Comparison of ENCODE assay signal across 1 cellular context in the genomic region with DNA sequence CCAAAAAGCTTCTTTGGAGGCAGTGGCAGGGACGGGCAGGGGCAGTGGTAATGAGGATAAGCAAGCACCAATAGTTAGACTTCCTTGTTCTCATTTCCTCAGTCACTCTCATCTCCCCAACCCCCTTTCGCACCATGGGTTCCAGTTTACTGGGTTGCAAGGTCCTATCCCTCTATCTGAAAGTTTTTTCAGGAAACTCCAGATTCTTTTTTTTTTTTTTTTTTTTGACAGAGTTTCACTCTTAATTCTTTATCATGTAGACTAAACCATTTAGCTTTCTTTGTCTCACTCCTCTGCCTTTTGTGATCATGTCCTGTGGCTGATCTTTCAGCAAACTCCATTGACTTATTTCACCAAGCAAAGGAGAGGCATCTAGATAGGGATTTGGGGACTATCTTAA.
TF ChIP-seq lines count a peak whose summit lies in the region.

No MANE protein-coding gene starts in this region.

TF ChIP-seq in H1, 55 proteins besides CTCF, POLR2A, EP300 and RAD21 (continued from another document):
- TF ChIP-seq, protein P1, sequence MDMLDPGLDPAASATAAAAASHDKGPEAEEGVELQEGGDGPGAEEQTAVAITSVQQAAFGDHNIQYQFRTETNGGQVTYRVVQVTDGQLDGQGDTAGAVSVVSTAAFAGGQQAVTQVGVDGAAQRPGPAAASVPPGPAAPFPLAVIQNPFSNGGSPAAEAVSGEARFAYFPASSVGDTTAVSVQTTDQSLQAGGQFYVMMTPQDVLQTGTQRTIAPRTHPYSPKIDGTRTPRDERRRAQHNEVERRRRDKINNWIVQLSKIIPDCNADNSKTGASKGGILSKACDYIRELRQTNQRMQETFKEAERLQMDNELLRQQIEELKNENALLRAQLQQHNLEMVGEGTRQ (IDR thresholded peaks at IDR 0.05; ENCODE audit: low read length), result no peak
- TF ChIP-seq, protein P2, sequence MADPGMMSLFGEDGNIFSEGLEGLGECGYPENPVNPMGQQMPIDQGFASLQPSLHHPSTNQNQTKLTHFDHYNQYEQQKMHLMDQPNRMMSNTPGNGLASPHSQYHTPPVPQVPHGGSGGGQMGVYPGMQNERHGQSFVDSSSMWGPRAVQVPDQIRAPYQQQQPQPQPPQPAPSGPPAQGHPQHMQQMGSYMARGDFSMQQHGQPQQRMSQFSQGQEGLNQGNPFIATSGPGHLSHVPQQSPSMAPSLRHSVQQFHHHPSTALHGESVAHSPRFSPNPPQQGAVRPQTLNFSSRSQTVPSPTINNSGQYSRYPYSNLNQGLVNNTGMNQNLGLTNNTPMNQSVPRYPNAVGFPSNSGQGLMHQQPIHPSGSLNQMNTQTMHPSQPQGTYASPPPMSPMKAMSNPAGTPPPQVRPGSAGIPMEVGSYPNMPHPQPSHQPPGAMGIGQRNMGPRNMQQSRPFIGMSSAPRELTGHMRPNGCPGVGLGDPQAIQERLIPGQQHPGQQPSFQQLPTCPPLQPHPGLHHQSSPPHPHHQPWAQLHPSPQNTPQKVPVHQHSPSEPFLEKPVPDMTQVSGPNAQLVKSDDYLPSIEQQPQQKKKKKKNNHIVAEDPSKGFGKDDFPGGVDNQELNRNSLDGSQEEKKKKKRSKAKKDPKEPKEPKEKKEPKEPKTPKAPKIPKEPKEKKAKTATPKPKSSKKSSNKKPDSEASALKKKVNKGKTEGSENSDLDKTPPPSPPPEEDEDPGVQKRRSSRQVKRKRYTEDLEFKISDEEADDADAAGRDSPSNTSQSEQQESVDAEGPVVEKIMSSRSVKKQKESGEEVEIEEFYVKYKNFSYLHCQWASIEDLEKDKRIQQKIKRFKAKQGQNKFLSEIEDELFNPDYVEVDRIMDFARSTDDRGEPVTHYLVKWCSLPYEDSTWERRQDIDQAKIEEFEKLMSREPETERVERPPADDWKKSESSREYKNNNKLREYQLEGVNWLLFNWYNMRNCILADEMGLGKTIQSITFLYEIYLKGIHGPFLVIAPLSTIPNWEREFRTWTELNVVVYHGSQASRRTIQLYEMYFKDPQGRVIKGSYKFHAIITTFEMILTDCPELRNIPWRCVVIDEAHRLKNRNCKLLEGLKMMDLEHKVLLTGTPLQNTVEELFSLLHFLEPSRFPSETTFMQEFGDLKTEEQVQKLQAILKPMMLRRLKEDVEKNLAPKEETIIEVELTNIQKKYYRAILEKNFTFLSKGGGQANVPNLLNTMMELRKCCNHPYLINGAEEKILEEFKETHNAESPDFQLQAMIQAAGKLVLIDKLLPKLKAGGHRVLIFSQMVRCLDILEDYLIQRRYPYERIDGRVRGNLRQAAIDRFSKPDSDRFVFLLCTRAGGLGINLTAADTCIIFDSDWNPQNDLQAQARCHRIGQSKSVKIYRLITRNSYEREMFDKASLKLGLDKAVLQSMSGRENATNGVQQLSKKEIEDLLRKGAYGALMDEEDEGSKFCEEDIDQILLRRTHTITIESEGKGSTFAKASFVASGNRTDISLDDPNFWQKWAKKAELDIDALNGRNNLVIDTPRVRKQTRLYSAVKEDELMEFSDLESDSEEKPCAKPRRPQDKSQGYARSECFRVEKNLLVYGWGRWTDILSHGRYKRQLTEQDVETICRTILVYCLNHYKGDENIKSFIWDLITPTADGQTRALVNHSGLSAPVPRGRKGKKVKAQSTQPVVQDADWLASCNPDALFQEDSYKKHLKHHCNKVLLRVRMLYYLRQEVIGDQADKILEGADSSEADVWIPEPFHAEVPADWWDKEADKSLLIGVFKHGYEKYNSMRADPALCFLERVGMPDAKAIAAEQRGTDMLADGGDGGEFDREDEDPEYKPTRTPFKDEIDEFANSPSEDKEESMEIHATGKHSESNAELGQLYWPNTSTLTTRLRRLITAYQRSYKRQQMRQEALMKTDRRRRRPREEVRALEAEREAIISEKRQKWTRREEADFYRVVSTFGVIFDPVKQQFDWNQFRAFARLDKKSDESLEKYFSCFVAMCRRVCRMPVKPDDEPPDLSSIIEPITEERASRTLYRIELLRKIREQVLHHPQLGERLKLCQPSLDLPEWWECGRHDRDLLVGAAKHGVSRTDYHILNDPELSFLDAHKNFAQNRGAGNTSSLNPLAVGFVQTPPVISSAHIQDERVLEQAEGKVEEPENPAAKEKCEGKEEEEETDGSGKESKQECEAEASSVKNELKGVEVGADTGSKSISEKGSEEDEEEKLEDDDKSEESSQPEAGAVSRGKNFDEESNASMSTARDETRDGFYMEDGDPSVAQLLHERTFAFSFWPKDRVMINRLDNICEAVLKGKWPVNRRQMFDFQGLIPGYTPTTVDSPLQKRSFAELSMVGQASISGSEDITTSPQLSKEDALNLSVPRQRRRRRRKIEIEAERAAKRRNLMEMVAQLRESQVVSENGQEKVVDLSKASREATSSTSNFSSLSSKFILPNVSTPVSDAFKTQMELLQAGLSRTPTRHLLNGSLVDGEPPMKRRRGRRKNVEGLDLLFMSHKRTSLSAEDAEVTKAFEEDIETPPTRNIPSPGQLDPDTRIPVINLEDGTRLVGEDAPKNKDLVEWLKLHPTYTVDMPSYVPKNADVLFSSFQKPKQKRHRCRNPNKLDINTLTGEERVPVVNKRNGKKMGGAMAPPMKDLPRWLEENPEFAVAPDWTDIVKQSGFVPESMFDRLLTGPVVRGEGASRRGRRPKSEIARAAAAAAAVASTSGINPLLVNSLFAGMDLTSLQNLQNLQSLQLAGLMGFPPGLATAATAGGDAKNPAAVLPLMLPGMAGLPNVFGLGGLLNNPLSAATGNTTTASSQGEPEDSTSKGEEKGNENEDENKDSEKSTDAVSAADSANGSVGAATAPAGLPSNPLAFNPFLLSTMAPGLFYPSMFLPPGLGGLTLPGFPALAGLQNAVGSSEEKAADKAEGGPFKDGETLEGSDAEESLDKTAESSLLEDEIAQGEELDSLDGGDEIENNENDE (IDR thresholded peaks at IDR 0.05; ENCODE audit: insufficient replicate concordance, low read length), result no peak
- TF ChIP-seq SIRT6 (IDR thresholded peaks at IDR 0.05; ENCODE audit: low read length), result no peak
- no peak for TF ChIP-seq ASH2L (IDR thresholded peaks at IDR 0.05; ENCODE audit: low read length)
- TF ChIP-seq POLR2AphosphoS5 (IDR thresholded peaks at IDR 0.05; ENCODE audit: low read depth, low read length), result no peak
- TF ChIP-seq SP4 (IDR thresholded peaks at IDR 0.05; ENCODE audit: low read length), result no peak
- TF ChIP-seq NANOG (IDR thresholded peaks at IDR 0.05; ENCODE audit: insufficient read depth, low read depth, low read length, poor library complexity, severe bottlenecking), result no peak
- TF ChIP-seq TEAD4 (IDR thresholded peaks at IDR 0.05; ENCODE audit: low read depth, low read length), result no peak
- TF ChIP-seq RXRA (IDR thresholded peaks at IDR 0.05; ENCODE audit: insufficient read depth, low read depth, low read length), result no peak
- no peak for TF ChIP-seq RNF2 (IDR thresholded peaks at IDR 0.05; ENCODE audit: borderline replicate concordance, low read depth, low read length, missing control alignments, poor library complexity, severe bottlenecking)
- TF ChIP-seq GABPA (IDR thresholded peaks at IDR 0.05; ENCODE audit: borderline replicate concordance, insufficient read depth, low read length), result no peak
